Comparison of ENCODE assay signal across 8 cellular contexts in genomic region chr6:30613251-30614043, GRCh38. TPM values are rescaled to one million over a fixed set of nuclear protein-coding genes. Genes with fewer than 3 reads are reported as not detected.
DNase-seq lines count a peak whose midpoint lies in the region; ATAC-seq, FAIRE-seq and TF ChIP-seq lines count a peak whose summit lies in the region.

No MANE protein-coding gene starts in this region.

- H3K27ac ChIP-seq in kidney (ENCODE audit: low read depth in 2 of 2, low read length in 2 of 2) = peak overlapping the region; percentile 4 to 77
- peak overlapping the region; percentile 97 to 100 (median 98) for H3K27ac ChIP-seq in thyroid gland

- peak overlapping the region; percentile 83 for H3K27ac Mint-ChIP-seq in activated T-helper 2 cell treated with anti-CD3 and anti-CD28 coated beads, Interferon-gamma antibody, Interleukin-2, Interleukin-4, amounts not matched to agents 10 μg/mL and 5 μg/mL and 100 μg/mL, durations not matched to agents 14 hours and 24 hours and 36 hours

- no peaks in the 10 kb centered on the region for H3K27me3 Mint-ChIP-seq in activated T-cell treated with anti-CD3 and anti-CD28 coated beads, Interleukin-2, amount 50 U/mL, for 4 hours (ENCODE audit: low read depth)
- peaks cover 3% of the 10 kb centered on the region for H3K27me3 Mint-ChIP-seq in activated T-helper 2 cell treated with anti-CD3 and anti-CD28 coated beads, Interferon-gamma antibody, Interleukin-2, Interleukin-4, amounts not matched to agents 10 μg/mL and 5 μg/mL and 100 μg/mL, durations not matched to agents 14 hours and 24 hours and 36 hours (ENCODE audit: low read depth)

- no peak for TF ChIP-seq POLR2A in thyroid gland (IDR thresholded peaks at IDR 0.05)

- H3K4me1 ChIP-seq in kidney (ENCODE audit: control insufficient read depth in 1 of 2, insufficient read depth in 1 of 2, low read depth in 1 of 2, low read length in 2 of 2) (peaks cover 27 to 39% of the 10 kb centered on the region in 2 donors), thyroid gland (peaks cover 46 to 48% of the 10 kb centered on the region in 2 donors)

- H3K4me3 ChIP-seq in kidney (ENCODE audit: low read length in 2 of 2) = peak overlapping the region; percentile 4 to 99
- H3K4me3 ChIP-seq in thyroid gland (replicated peaks in 1 of 3) = peak overlapping the region in 1 of 3 donors; percentile 12

- peak in 1 of 2 donors; percentile 15 for ATAC-seq in activated T-cell treated with anti-CD3 and anti-CD28 coated beads, Interleukin-2, amount 50 U/mL, for 4 hours

- intact Hi-C loops in activated T-helper 2 cell treated with anti-CD3 and anti-CD28 coated beads, Interferon-gamma antibody, Interleukin-2, Interleukin-4, amounts not matched to agents 10 μg/mL and 5 μg/mL and 100 μg/mL, durations not matched to agents 14 hours and 24 hours and 36 hours (cut with micrococcal nuclease) = loop anchor here (10.0 kb wide), 1 partner anchor 931 kb away; the partner anchor contains the start of genes ATP6V1G2, DDX39B and NFKBIL1
- intact Hi-C loops in kidney (cut with DNase I) (no loop called here), thyroid gland (cut with DNase I) (no loop called here)

- H3K36me3 ChIP-seq in kidney (ENCODE audit: control insufficient read depth in 1 of 2, insufficient read depth in 2 of 2, low read length in 2 of 2) (peaks cover 8 to 25% of the 10 kb centered on the region in 2 donors), thyroid gland (peaks cover 20 to 25% of the 10 kb centered on the region in 2 donors)

- DNase-seq in activated T-cell treated with anti-CD3 and anti-CD28 coated beads, Interleukin-2, amount 50 U/mL, for 4 hours = no peak
- no peak for DNase-seq in activated T-cell treated with anti-CD3 and anti-CD28 coated beads, Interleukin-2, amount 50 U/mL, for 48 hours
- no peak for DNase-seq in activated T-helper 2 cell treated with anti-CD3 and anti-CD28 coated beads, Interferon-gamma antibody, Interleukin-2, Interleukin-4, amounts not matched to agents 10 μg/mL and 5 μg/mL and 100 μg/mL, durations not matched to agents 14 hours and 24 hours and 36 hours (ENCODE audit: low spot score)
- DNase-seq in kidney = no peak
- no peak for DNase-seq in thyroid gland
- no peak for DNase-seq in stimulated activated CD4-positive, alpha-beta T cell treated with anti-CD3 and anti-CD28 coated beads, Interleukin-15, amount 100 ng/mL, for 24 hours
- DNase-seq in occipital lobe (lab: John Stamatoyannopoulos, UW) = no peak
- no peak for DNase-seq in stimulated activated CD4-positive, alpha-beta T cell treated with anti-CD3 and anti-CD28 coated beads, Interleukin-2, amount 100 ng/mL, for 48 hours

- no peak for TF ChIP-seq CTCF in kidney (IDR thresholded peaks at IDR 0.05; ENCODE audit: borderline replicate concordance, extremely low read depth, insufficient read depth)
- no peak for TF ChIP-seq CTCF in thyroid gland (IDR thresholded peaks at IDR 0.05)

- H3K36me3 Mint-ChIP-seq in activated T-cell treated with anti-CD3 and anti-CD28 coated beads, Interleukin-2, amount 50 U/mL, for 4 hours (ENCODE audit: insufficient read depth) = peaks cover 43% of the 10 kb centered on the region
- peaks cover 84% of the 10 kb centered on the region for H3K36me3 Mint-ChIP-seq in activated T-helper 2 cell treated with anti-CD3 and anti-CD28 coated beads, Interferon-gamma antibody, Interleukin-2, Interleukin-4, amounts not matched to agents 10 μg/mL and 5 μg/mL and 100 μg/mL, durations not matched to agents 14 hours and 24 hours and 36 hours (ENCODE audit: low read depth)

- peaks cover 58% of the 10 kb centered on the region for H3K4me1 Mint-ChIP-seq in activated T-cell treated with anti-CD3 and anti-CD28 coated beads, Interleukin-2, amount 50 U/mL, for 4 hours (ENCODE audit: low read depth)
- H3K4me1 Mint-ChIP-seq in activated T-helper 2 cell treated with anti-CD3 and anti-CD28 coated beads, Interferon-gamma antibody, Interleukin-2, Interleukin-4, amounts not matched to agents 10 μg/mL and 5 μg/mL and 100 μg/mL, durations not matched to agents 14 hours and 24 hours and 36 hours (ENCODE audit: low read depth) = peaks cover 52% of the 10 kb centered on the region

- no peaks in the 10 kb centered on the region for H3K27me3 ChIP-seq in thyroid gland

- no peak for FAIRE-seq in kidney (lab: Jason Lieb, UNC)

- H3K4me3 Mint-ChIP-seq in activated T-cell treated with anti-CD3 and anti-CD28 coated beads, Interleukin-2, amount 50 U/mL, for 4 hours = peak overlapping the region; percentile 90
- peak overlapping the region; percentile 96 for H3K4me3 Mint-ChIP-seq in activated T-helper 2 cell treated with anti-CD3 and anti-CD28 coated beads, Interferon-gamma antibody, Interleukin-2, Interleukin-4, amounts not matched to agents 10 μg/mL and 5 μg/mL and 100 μg/mL, durations not matched to agents 14 hours and 24 hours and 36 hours (ENCODE audit: low read depth)

- no peaks in the 10 kb centered on the region for H3K9me3 ChIP-seq in kidney (ENCODE audit: control insufficient read depth in 1 of 2, low read length in 2 of 2)
- H3K9me3 ChIP-seq in thyroid gland = no peaks in the 10 kb centered on the region

- peak overlapping the region; percentile 17 to 93 for H3K9ac ChIP-seq in kidney (ENCODE audit: low read length in 2 of 2)

- H3K9me3 Mint-ChIP-seq in activated T-cell treated with anti-CD3 and anti-CD28 coated beads, Interleukin-2, amount 50 U/mL, for 4 hours = no peaks in the 10 kb centered on the region
- no peaks in the 10 kb centered on the region for H3K9me3 Mint-ChIP-seq in activated T-helper 2 cell treated with anti-CD3 and anti-CD28 coated beads, Interferon-gamma antibody, Interleukin-2, Interleukin-4, amounts not matched to agents 10 μg/mL and 5 μg/mL and 100 μg/mL, durations not matched to agents 14 hours and 24 hours and 36 hours

RNA-seq across cellular contexts. Expression of gene PPP1R10, which starts 3.6 kb away (rescaled TPM):
- 100 to 1,000 TPM; 102 to 106 (median 106) TPM for total RNA-seq in activated T-cell treated with anti-CD3 and anti-CD28 coated beads, Interleukin-2, amount 50 U/mL, for 4 hours
- 96.7 and 102 TPM in 2 replicates for total RNA-seq in activated T-helper 2 cell treated with anti-CD3 and anti-CD28 coated beads, Interferon-gamma antibody, Interleukin-2, Interleukin-4, amounts not matched to agents 10 μg/mL and 5 μg/mL and 100 μg/mL, durations not matched to agents 14 hours and 24 hours and 36 hours
- 65.0 TPM for total RNA-seq in kidney
- 19.7 TPM for polyA plus RNA-seq in kidney (ENCODE audit: insufficient read depth, low read depth, low replicate concordance)
- 10 to 100 TPM; 49.1 to 72.2 (median 57.0) TPM for total RNA-seq in thyroid gland
- total RNA-seq in occipital lobe = 55.7 TPM

RNA-seq across cellular contexts. Expression of gene MRPS18B, which starts 4.2 kb away (rescaled TPM):
- 100 to 1,000 TPM in 2 of 3 donors, 10 to 100 TPM in 1; 98.6 to 108 (median 103) TPM for total RNA-seq in activated T-cell treated with anti-CD3 and anti-CD28 coated beads, Interleukin-2, amount 50 U/mL, for 4 hours
- total RNA-seq in activated T-helper 2 cell treated with anti-CD3 and anti-CD28 coated beads, Interferon-gamma antibody, Interleukin-2, Interleukin-4, amounts not matched to agents 10 μg/mL and 5 μg/mL and 100 μg/mL, durations not matched to agents 14 hours and 24 hours and 36 hours = 71.9 and 74.9 TPM in 2 replicates
- total RNA-seq in kidney (62.1 TPM), thyroid gland (10 to 100 TPM; 47.0 to 82.5 (median 64.6) TPM), occipital lobe (39.9 TPM)
- polyA plus RNA-seq in kidney (ENCODE audit: insufficient read depth, low read depth, low replicate concordance) = 135 TPM

RNA-seq across cellular contexts. Expression of gene ATAT1, which starts 13.2 kb away (rescaled TPM):
- total RNA-seq in activated T-cell treated with anti-CD3 and anti-CD28 coated beads, Interleukin-2, amount 50 U/mL, for 4 hours = 10 to 100 TPM in 1 of 3 donors, 1 to 10 TPM in 2; 5.9 to 10.3 (median 9.5) TPM
- total RNA-seq in activated T-helper 2 cell treated with anti-CD3 and anti-CD28 coated beads, Interferon-gamma antibody, Interleukin-2, Interleukin-4, amounts not matched to agents 10 μg/mL and 5 μg/mL and 100 μg/mL, durations not matched to agents 14 hours and 24 hours and 36 hours = 11.8 and 13.9 TPM in 2 replicates
- total RNA-seq in kidney (10.4 TPM), thyroid gland (1 to 10 TPM; 3.8 to 7.6 (median 6.1) TPM), occipital lobe (38.4 TPM)
- polyA plus RNA-seq in kidney (ENCODE audit: insufficient read depth, low read depth, low replicate concordance) = 12.4 TPM

RNA-seq across cellular contexts. Expression of gene C6orf136, which starts 33.5 kb away (rescaled TPM):
- 10 to 100 TPM; 34.7 to 36.7 (median 36.6) TPM for total RNA-seq in activated T-cell treated with anti-CD3 and anti-CD28 coated beads, Interleukin-2, amount 50 U/mL, for 4 hours
- total RNA-seq in activated T-helper 2 cell treated with anti-CD3 and anti-CD28 coated beads, Interferon-gamma antibody, Interleukin-2, Interleukin-4, amounts not matched to agents 10 μg/mL and 5 μg/mL and 100 μg/mL, durations not matched to agents 14 hours and 24 hours and 36 hours = 23.1 and 28.2 TPM in 2 replicates
- total RNA-seq in kidney (27.4 TPM), thyroid gland (10 to 100 TPM; 13.4 to 31.7 (median 23.8) TPM), occipital lobe (18.4 TPM)
- 45.6 TPM for polyA plus RNA-seq in kidney (ENCODE audit: insufficient read depth, low read depth, low replicate concordance)

RNA-seq across cellular contexts. Expression of gene ABCF1, which starts 42.2 kb away (rescaled TPM):
- 100 to 1,000 TPM; 167 to 181 (median 181) TPM for total RNA-seq in activated T-cell treated with anti-CD3 and anti-CD28 coated beads, Interleukin-2, amount 50 U/mL, for 4 hours
- total RNA-seq in activated T-helper 2 cell treated with anti-CD3 and anti-CD28 coated beads, Interferon-gamma antibody, Interleukin-2, Interleukin-4, amounts not matched to agents 10 μg/mL and 5 μg/mL and 100 μg/mL, durations not matched to agents 14 hours and 24 hours and 36 hours = 102 and 112 TPM in 2 replicates
- total RNA-seq in kidney = 47.2 TPM
- polyA plus RNA-seq in kidney (ENCODE audit: insufficient read depth, low read depth, low replicate concordance) = 32.9 TPM
- 10 to 100 TPM; 41.4 to 47.1 (median 43.5) TPM for total RNA-seq in thyroid gland
- 17.5 TPM for total RNA-seq in occipital lobe
